In the genomic region with DNA sequence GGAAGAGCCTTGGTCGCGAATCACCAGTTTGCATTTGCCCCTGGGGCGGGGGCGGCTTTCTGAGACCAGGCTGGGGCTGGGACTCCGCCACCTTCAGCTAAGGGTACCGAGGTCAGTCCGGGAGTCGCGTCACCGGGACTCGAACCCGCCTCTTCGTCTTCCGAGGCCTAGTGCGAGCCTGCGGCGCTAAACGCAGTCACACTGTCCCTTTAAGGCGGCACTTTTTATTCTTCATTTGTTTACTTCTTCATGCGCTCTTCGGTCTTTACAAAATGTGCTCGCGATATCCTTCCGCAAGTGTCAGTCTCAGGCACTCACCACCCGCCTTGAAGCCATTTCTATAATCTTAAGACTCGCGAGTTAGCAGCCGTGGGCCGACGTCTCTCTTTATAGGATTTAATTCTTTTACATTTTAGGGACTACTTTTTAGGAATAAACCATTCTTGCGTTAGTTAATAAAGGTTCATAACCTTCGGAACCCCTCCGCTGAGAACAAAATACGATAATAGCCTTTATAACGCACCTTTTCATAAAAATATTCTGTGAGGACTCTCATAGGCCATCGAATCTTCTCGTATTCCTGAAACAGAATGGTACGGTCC, we compare ENCODE assay signal across 8 cellular contexts. TPM values are rescaled to one million over a fixed set of nuclear protein-coding genes. Genes with fewer than 3 reads are reported as not detected.
A peak's percentile ranks its signal among the peaks of the same experiment; 100 is the strongest.
DNase-seq lines count a peak whose midpoint lies in the region; ATAC-seq and TF ChIP-seq lines count a peak whose summit lies in the region.

No MANE protein-coding gene starts in this region.

- intact Hi-C loops in activated CD8-positive, alpha-beta T cell treated with anti-CD3 and anti-CD28 coated beads for 36 hours (cut with micrococcal nuclease), result loop anchor here (2.0 to 5.0 kb wide), 3 partner anchors 13 to 170 kb away; a partner anchor contains a TSS

- POLR2A ChIA-PET in activated CD8-positive, alpha-beta T cell treated with anti-CD3 and anti-CD28 coated beads for 36 hours (lab: Charles Lee), result interaction anchor here (0.6 to 8.5 kb wide), 26 partner anchors 8 to 678 kb away, joined by 3 to 200 read pairs (median 9); a partner anchor contains a TSS

- peak overlapping the region; percentile 100 for H3K27ac Mint-ChIP-seq in activated CD8-positive, alpha-beta T cell treated with anti-CD3 and anti-CD28 coated beads for 36 hours

- CTCF ChIA-PET in activated CD8-positive, alpha-beta T cell treated with anti-CD3 and anti-CD28 coated beads for 36 hours (lab: Charles Lee), result interaction anchor here (1.0 to 14.4 kb wide), 11 partner anchors 12 to 88 kb away, joined by 3 to 352 read pairs (median 20); a partner anchor contains a TSS

- no peaks in the 10 kb centered on the region for H3K9me3 Mint-ChIP-seq in activated CD8-positive, alpha-beta T cell treated with anti-CD3 and anti-CD28 coated beads for 36 hours

- DNase-seq in COR-L47 (lab: John Stamatoyannopoulos, UW), result peak; percentile 92
- DNase-seq in HK-2 (ENCODE audit: unreplicated experiment), result peak; percentile 80
- DNase-seq in NCI-H82 treated with DMSO at 0.1 percent for 48 hours (lab: John Stamatoyannopoulos, UW; ENCODE audit: unreplicated experiment), result peak; percentile 94
- peak; percentile 88 for DNase-seq in activated CD8-positive, alpha-beta T cell treated with anti-CD3 and anti-CD28 coated beads for 36 hours
- DNase-seq in effector CD8-positive, alpha-beta T cell (lab: John Stamatoyannopoulos, UW), result peak; percentile 61
- DNase-seq in medulla oblongata (ENCODE audit: extremely low spot score), result peak; percentile 94
- DNase-seq in stimulated activated CD4-positive, alpha-beta T cell treated with anti-CD3 and anti-CD28 coated beads, TNF-alpha, amount 100 ng/mL, for 48 hours (ENCODE audit: low read depth in 3 of 3), result peak; percentile 65 to 75 (median 68)

- no peaks in the 10 kb centered on the region for H3K27me3 Mint-ChIP-seq in activated CD8-positive, alpha-beta T cell treated with anti-CD3 and anti-CD28 coated beads for 36 hours

- H3K4me3 Mint-ChIP-seq in activated CD8-positive, alpha-beta T cell treated with anti-CD3 and anti-CD28 coated beads for 36 hours, result peak overlapping the region; percentile 98

- peaks cover 18% of the 10 kb centered on the region for H3K36me3 Mint-ChIP-seq in activated CD8-positive, alpha-beta T cell treated with anti-CD3 and anti-CD28 coated beads for 36 hours (ENCODE audit: low read depth)

- peak; percentile 35 for ATAC-seq in activated CD8-positive, alpha-beta T cell treated with anti-CD3 and anti-CD28 coated beads for 36 hours
- ATAC-seq in GM19023 (IDR thresholded peaks at IDR 0.05; ENCODE audit: unreplicated experiment), result no peak

- H3K4me1 Mint-ChIP-seq in activated CD8-positive, alpha-beta T cell treated with anti-CD3 and anti-CD28 coated beads for 36 hours (ENCODE audit: low read depth), result peaks cover 43% of the 10 kb centered on the region

- TF ChIP-seq CTCF in activated CD8-positive, alpha-beta T cell treated with anti-CD3 and anti-CD28 coated beads for 36 hours (IDR thresholded peaks at IDR 0.05), result no peak

RNA-seq across cellular contexts. Expression of a gene that starts 0.6 kb away (rescaled TPM):
- 10 to 100 TPM; 22.6 to 23.5 TPM for total RNA-seq in activated CD8-positive, alpha-beta T cell treated with anti-CD3 and anti-CD28 coated beads for 36 hours

RNA-seq across cellular contexts. Expression of a gene that starts 12.2 kb away (rescaled TPM):
- 10 to 100 TPM; 12.4 to 12.6 TPM for total RNA-seq in activated CD8-positive, alpha-beta T cell treated with anti-CD3 and anti-CD28 coated beads for 36 hours

RNA-seq across cellular contexts. Expression of a gene that starts 14.0 kb away (rescaled TPM):
- total RNA-seq in activated CD8-positive, alpha-beta T cell treated with anti-CD3 and anti-CD28 coated beads for 36 hours, result 1 to 10 TPM; 4.1 to 4.2 TPM

RNA-seq across cellular contexts. Expression of a gene that starts 15.4 kb away (rescaled TPM):
- 1 to 10 TPM; 3.9 to 6.6 TPM for total RNA-seq in activated CD8-positive, alpha-beta T cell treated with anti-CD3 and anti-CD28 coated beads for 36 hours
